In genomic region chr22:46068908-46069481, GRCh38 we compare ENCODE assay signal across 8 cellular contexts.
DNase-seq lines count a peak whose midpoint lies in the region; ATAC-seq and TF ChIP-seq lines count a peak whose summit lies in the region.

No MANE protein-coding gene starts in this region.

- peak overlapping the region; percentile 95 for H3K14ac ChIP-seq in IMR-90 (replicated peaks; ENCODE audit: low read depth, low read length)

- H3K18ac ChIP-seq in IMR-90 (ENCODE audit: low read depth, low read length): peak overlapping the region; percentile 79

- peaks cover 13 to 44% of the 10 kb centered on the region in 2 experiments for H3K79me1 ChIP-seq in IMR-90 (ENCODE audit: low read depth in 1 of 2, low read length in 2 of 2)

- H4K91ac ChIP-seq in IMR-90 (ENCODE audit: insufficient read depth, low read depth, low read length): peak overlapping the region; percentile 94

- H3K4me2 ChIP-seq in IMR-90 (ENCODE audit: low read depth, low read length): peak overlapping the region; percentile 92

- DNase-seq in CD4-positive, CD25-positive, alpha-beta regulatory T cell: no peak
- DNase-seq in IMR-90: peak; percentile 49
- peak; percentile 28 for DNase-seq in amniotic epithelial cell (ENCODE audit: low read depth)
- DNase-seq in kidney tubule cell (ENCODE audit: low spot score): peak; percentile 85
- peak in 1 of 2 donors; percentile 12 for DNase-seq in tibial nerve (ENCODE audit: low spot score in 2 of 2)
- no peak for DNase-seq in cerebellum (ENCODE audit: low spot score)
- DNase-seq in effector CD4-positive, alpha-beta T cell: no peak

- H4K20me1 ChIP-seq in IMR-90 (ENCODE audit: insufficient read depth, low read length): peaks cover 11% of the 10 kb centered on the region

- H3K27me3 Mint-ChIP-seq in CD4-positive, CD25-positive, alpha-beta regulatory T cell: peaks cover 31% of the 10 kb centered on the region

- peak overlapping the region; percentile 85 for H2BK120ac ChIP-seq in IMR-90 (ENCODE audit: low read depth, low read length)

- H4K5ac ChIP-seq in IMR-90 (ENCODE audit: low read depth, low read length): peak overlapping the region; percentile 83

- H3K36me3 ChIP-seq in CD4-positive, CD25-positive, alpha-beta regulatory T cell (ENCODE audit: control insufficient read depth, insufficient read depth, low read length): no peaks in the 10 kb centered on the region
- H3K36me3 ChIP-seq in IMR-90 (ENCODE audit: control insufficient read depth, insufficient read depth, low read length): peaks cover under 1% of the 10 kb centered on the region; the same call in 1 of the 2 replicates
- H3K36me3 ChIP-seq in tibial nerve: no peaks in the 10 kb centered on the region

- peak overlapping the region; percentile 95 for H3K56ac ChIP-seq in IMR-90 (ENCODE audit: extremely low read depth, insufficient read depth, low read length)

- peak overlapping the region; percentile 21 for H3K27ac ChIP-seq in CD4-positive, CD25-positive, alpha-beta regulatory T cell (ENCODE audit: insufficient read depth, low read length, poor library complexity, severe bottlenecking)
- H3K27ac ChIP-seq in IMR-90 (ENCODE audit: insufficient read depth, low read length) (peak overlapping the region; percentile 99), tibial nerve (peak overlapping the region; percentile 95 to 100 (median 98))

- TF ChIP-seq RAD21 in IMR-90 (IDR thresholded peaks at IDR 0.05; ENCODE audit: low read length): no peak

- H2BK5ac ChIP-seq in IMR-90 (ENCODE audit: low read depth, low read length, poor library complexity, severe bottlenecking): peak overlapping the region; percentile 92

- peak overlapping the region; percentile 91 for H2AK9ac ChIP-seq in IMR-90 (replicated peaks; ENCODE audit: low read depth, low read length, poor library complexity)

- ATAC-seq in CD4-positive, CD25-positive, alpha-beta regulatory T cell (ENCODE audit: low read depth in 2 of 2): no peak
- ATAC-seq in IMR-90 (ENCODE audit: low read depth): no peak; the same call in 1 of the 2 replicates
- ATAC-seq in GM21786 (IDR thresholded peaks at IDR 0.05; ENCODE audit: unreplicated experiment): no peak

- peak overlapping the region; percentile 46 for H2AK5ac ChIP-seq in IMR-90 (ENCODE audit: low read depth, low read length)

- TF ChIP-seq POLR2A in IMR-90 (IDR thresholded peaks at IDR 0.05; ENCODE audit: low read depth, low read length): no peak
- TF ChIP-seq POLR2A in tibial nerve (IDR thresholded peaks at IDR 0.05): no peak

- POLR2A ChIA-PET in IMR-90 (lab: Charles Lee; ENCODE audit: unreplicated experiment): interaction anchor here (1.4 kb wide), 1 partner anchor 33 kb away, joined by 4 read pairs; no protein-coding TSS in a partner anchor

- H2AFZ ChIP-seq in IMR-90 (replicated peaks; ENCODE audit: low read length, poor library complexity): peak overlapping the region; percentile 73

- H3K4me1 Mint-ChIP-seq in CD4-positive, CD25-positive, alpha-beta regulatory T cell: peaks cover 0 to 28% (median 20%) of the 10 kb centered on the region in 4 donors

- H3K4ac ChIP-seq in IMR-90 (ENCODE audit: low read depth, low read length): peak overlapping the region; percentile 96

- intact Hi-C loops in IMR-90 (cut with micrococcal nuclease): loop anchor here (2.0 kb wide), 2 partner anchors 14 to 56 kb away; no protein-coding TSS in a partner anchor

- peak overlapping the region; percentile 78 to 89 (median 84) for H3K4me3 Mint-ChIP-seq in CD4-positive, CD25-positive, alpha-beta regulatory T cell

- peak overlapping the region; percentile 86; the same call in 2 of the 3 replicates for H2BK15ac ChIP-seq in IMR-90 (ENCODE audit: low read depth, low read length)

- peaks cover 24% of the 10 kb centered on the region for H3K4me1 ChIP-seq in CD4-positive, CD25-positive, alpha-beta regulatory T cell (ENCODE audit: control insufficient read depth, insufficient read depth, low read length, poor library complexity, severe bottlenecking)
- H3K4me1 ChIP-seq in IMR-90 (ENCODE audit: control insufficient read depth, insufficient read depth, low read length) (peaks cover 11% of the 10 kb centered on the region), tibial nerve (peaks cover 0 to 44% (median 32%) of the 10 kb centered on the region in 4 donors)

- peaks cover 7% of the 10 kb centered on the region for H3K27me3 ChIP-seq in CD4-positive, CD25-positive, alpha-beta regulatory T cell (ENCODE audit: control insufficient read depth, insufficient read depth, low read length)
- H3K27me3 ChIP-seq in IMR-90 (ENCODE audit: control insufficient read depth, insufficient read depth, low read length) (no peaks in the 10 kb centered on the region), tibial nerve (no peaks in the 10 kb centered on the region)

- CTCF ChIA-PET in IMR-90 (lab: Yijun Ruan, JAX): interaction anchor here (0.6 to 0.9 kb wide), 2 partner anchors 8 to 664 kb away, joined by 3 read pairs; no protein-coding TSS in a partner anchor

- H4K8ac ChIP-seq in IMR-90 (ENCODE audit: low read depth in 2 of 2, low read length in 2 of 2): peak overlapping the region; percentile 84 to 87

- H2BK20ac ChIP-seq in IMR-90 (ENCODE audit: low read depth, low read length): 0 out of 2 replicates have a peak overlapping the region, but pooled peaks have one; percentile 18

- H3K9me3 Mint-ChIP-seq in CD4-positive, CD25-positive, alpha-beta regulatory T cell: peaks cover 0 to 2% (median 0%) of the 10 kb centered on the region in 7 donors

- peak overlapping the region in 1 of 3 donors; percentile 68 for H3K27ac Mint-ChIP-seq in CD4-positive, CD25-positive, alpha-beta regulatory T cell

- in situ Hi-C loops in IMR-90 (cut with MboI; ENCODE audit: low sequenced_read_pairs): no loop called here

- H3K36me3 Mint-ChIP-seq in CD4-positive, CD25-positive, alpha-beta regulatory T cell: peaks cover under 1% of the 10 kb centered on the region

- H3K9me1 ChIP-seq in IMR-90 (ENCODE audit: insufficient read depth, low read length): peaks cover 3% of the 10 kb centered on the region

- peak overlapping the region; percentile 95 for H3K9ac ChIP-seq in IMR-90 (ENCODE audit: low read depth, low read length)

- 20% methylated on average over 1 of the region's 8 CpGs; no CpG with 5 or more reads in 1 of the 2 experiments for WGBS in IMR-90 (ENCODE audit: extremely low coverage in 2 of 2, insufficient read length in 1 of 2), 2 experiments
- 0 to 1% methylated on average over 8 of the region's 8 CpGs for WGBS in tibial nerve, 2 donors

- dilution Hi-C loops in IMR-90 (cut with HindIII; ENCODE audit: low sequenced_read_pairs, unreplicated experiment): no loop called here

- BruUV-seq in IMR-90 (replicated peaks; lab: Mats Ljungman, UMichigan): TSS peak; percentile 93

- TF ChIP-seq CTCF in IMR-90 (conservative IDR thresholded peaks at IDR 0.05; ENCODE audit: low read depth, low read length): no peak
- no peak for TF ChIP-seq CTCF in tibial nerve (IDR thresholded peaks at IDR 0.05)

- H3K9me3 ChIP-seq in CD4-positive, CD25-positive, alpha-beta regulatory T cell (ENCODE audit: control insufficient read depth in 2 of 2, low read length in 2 of 2): no peaks in the 10 kb centered on the region
- no peaks in the 10 kb centered on the region for H3K9me3 ChIP-seq in IMR-90 (ENCODE audit: control insufficient read depth, insufficient read depth, low read length)
- no peaks in the 10 kb centered on the region for H3K9me3 ChIP-seq in tibial nerve

- H3K4me3 ChIP-seq in CD4-positive, CD25-positive, alpha-beta regulatory T cell (ENCODE audit: low read depth, low read length): no peak overlapping the region
- H3K4me3 ChIP-seq in IMR-90 (ENCODE audit: insufficient read depth, low read depth, low read length) (peak overlapping the region; percentile 81), tibial nerve (peak overlapping the region; percentile 78 to 95 (median 90))

- TF ChIP-seq EP300 in tibial nerve (IDR thresholded peaks at IDR 0.05): no peak

- peak overlapping the region; percentile 97 for H3K23ac ChIP-seq in IMR-90 (ENCODE audit: low read depth, low read length)

TF ChIP-seq in IMR-90, 13 proteins besides CTCF, POLR2A, EP300 and RAD21:
- TF ChIP-seq RCOR1 (IDR thresholded peaks at IDR 0.05; ENCODE audit: insufficient replicate concordance, low read length): no peak
- no peak for TF ChIP-seq CEBPB (IDR thresholded peaks at IDR 0.05; ENCODE audit: low read depth, low read length)
- no peak for TF ChIP-seq MAFK (IDR thresholded peaks at IDR 0.05; ENCODE audit: low read depth, low read length)
- TF ChIP-seq USF2 (IDR thresholded peaks at IDR 0.05; ENCODE audit: low read depth, low read length): no peak
- no peak for TF ChIP-seq SMC3 (IDR thresholded peaks at IDR 0.05; ENCODE audit: low read depth, low read length)
- no peak for TF ChIP-seq NFE2L2 (IDR thresholded peaks at IDR 0.05; ENCODE audit: low read depth, low read length)
- TF ChIP-seq ELK1 (IDR thresholded peaks at IDR 0.05; ENCODE audit: borderline replicate concordance, low read depth, low read length): no peak
- TF ChIP-seq FOS (IDR thresholded peaks at IDR 0.05; ENCODE audit: low read depth, low read length): no peak
- no peak for TF ChIP-seq CHD1 (IDR thresholded peaks at IDR 0.05; ENCODE audit: low read depth, low read length)
- TF ChIP-seq RFX5 (IDR thresholded peaks at IDR 0.05; ENCODE audit: low read depth, low read length): no peak
- no peak for TF ChIP-seq MAZ (IDR thresholded peaks at IDR 0.05; ENCODE audit: borderline replicate concordance, low read depth, low read length)

Comparison
In these comparisons a context has a peak if more than half of its experiments do, and no peak if none do; other contexts are left out.
1. DNase-seq: peak in IMR-90 (single experiment), amniotic epithelial cell (single experiment) and kidney tubule cell (single experiment); none in CD4-positive, CD25-positive, alpha-beta regulatory T cell (0 of 3), cerebellum (single experiment) and effector CD4-positive, alpha-beta T cell (single experiment).
2. H3K27ac ChIP-seq: peak in every context shown above with its lines; median percentile 99 in IMR-90; 98 in tibial nerve; 21 in CD4-positive, CD25-positive, alpha-beta regulatory T cell.